Comparison of ENCODE assay signal across 1 cellular context in genomic region chr20:51691703-51692102, GRCh38.
TF ChIP-seq lines count a peak whose summit lies in the region.

No MANE protein-coding gene starts in this region.

TF ChIP-seq in SK-N-SH, 30 proteins besides CTCF, POLR2A, EP300 and RAD21 (continued from another document):
- TF ChIP-seq CHD2 (IDR thresholded peaks at IDR 0.05; ENCODE audit: low read length, partially characterized antibody) (no peak), FOXJ3 (CRISPR knock-in tag; IDR thresholded peaks at IDR 0.05) (no peak), ZBTB33 (IDR thresholded peaks at IDR 0.05; ENCODE audit: borderline replicate concordance, low read depth) (no peak), TEAD4 (IDR thresholded peaks at IDR 0.05; ENCODE audit: borderline replicate concordance, insufficient read depth) (no peak), RCOR1 (IDR thresholded peaks at IDR 0.05; ENCODE audit: low read length) (no peak), EZH2phosphoT487 (IDR thresholded peaks at IDR 0.05; ENCODE audit: borderline replicate concordance, low read depth) (no peak), GATA2 (CRISPR knock-in tag; IDR thresholded peaks at IDR 0.05) (no peak), SIN3A (IDR thresholded peaks at IDR 0.05; ENCODE audit: borderline replicate concordance, low read depth, low read length) (no peak), ELF1 (IDR thresholded peaks at IDR 0.05) (no peak), RXRA (IDR thresholded peaks at IDR 0.05; ENCODE audit: borderline replicate concordance, low read depth) (no peak), GABPA (IDR thresholded peaks at IDR 0.05; ENCODE audit: low read depth) (no peak), PBX3 (IDR thresholded peaks at IDR 0.05) (no peak), MEF2A (IDR thresholded peaks at IDR 0.05; ENCODE audit: borderline replicate concordance, low read depth) (no peak), NRF1 (IDR thresholded peaks at IDR 0.05; ENCODE audit: low read depth, low read length) (no peak), MAX (IDR thresholded peaks at IDR 0.05; ENCODE audit: low read depth) (no peak), MXI1 (IDR thresholded peaks at IDR 0.05; ENCODE audit: low read depth, low read length) (no peak)
TF ChIP-seq in SK-N-SH: peak in this region for 0.
